ENCODE assay signal across 1 cellular context in genomic region chr4:102823464-102823863, GRCh38.
TF ChIP-seq lines count a peak whose summit lies in the region.

No MANE protein-coding gene starts in this region.

TF ChIP-seq in HepG2, 621 proteins besides CTCF, POLR2A, EP300 and RAD21:
- TF ChIP-seq ZNF350 (CRISPR knock-in tag; IDR thresholded peaks at IDR 0.05; ENCODE audit: borderline replicate concordance, low read depth) (no peak), FOXM1 (CRISPR knock-in tag; IDR thresholded peaks at IDR 0.05) (no peak), SNAPC5 (CRISPR knock-in tag; IDR thresholded peaks at IDR 0.05; ENCODE audit: borderline replicate concordance) (no peak)
TF ChIP-seq in HepG2: peak in this region for 0.
